1 cellular context compared by ENCODE assay signal in the genomic region with DNA sequence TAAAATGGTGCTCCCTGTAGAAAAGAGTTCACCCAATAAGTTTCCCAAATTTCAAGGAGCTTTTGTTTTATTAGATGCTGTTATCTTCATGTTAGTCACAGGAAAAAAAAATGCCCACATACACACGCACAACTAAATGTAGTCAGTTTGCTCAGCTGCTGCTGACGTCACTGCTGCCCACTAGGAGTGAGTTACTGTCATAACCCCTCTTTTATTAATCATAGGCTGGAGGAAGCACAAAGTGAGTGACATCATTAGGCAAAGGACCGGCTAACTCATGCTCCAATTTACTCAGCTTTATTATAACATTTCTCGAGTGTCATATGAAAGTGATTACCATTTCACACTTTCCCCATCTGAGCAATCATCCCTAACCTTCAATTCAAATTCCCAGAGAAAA.
TF ChIP-seq lines count a peak whose summit lies in the region.

No MANE protein-coding gene starts in this region.

TF ChIP-seq in HEK293, 187 proteins besides CTCF, POLR2A, EP300 and RAD21 (continued from another document):
- peak; percentile 63; the same call in 1 of the 2 replicates for TF ChIP-seq ZNF660 (tag by site-specific recombination; IDR thresholded peaks at IDR 0.05)
- no peak for TF ChIP-seq ZFP3 (tag by site-specific recombination; IDR thresholded peaks at IDR 0.05; ENCODE audit: low read depth)
- peak; percentile 64 for TF ChIP-seq FEZF1 (tag by site-specific recombination; IDR thresholded peaks at IDR 0.05)
- peak; percentile 62 for TF ChIP-seq ZNF366 (tag by site-specific recombination; conservative IDR thresholded peaks at IDR 0.05)
- TF ChIP-seq ZNF510 (tag by site-specific recombination; IDR thresholded peaks at IDR 0.05; ENCODE audit: insufficient replicate concordance) = no peak
- TF ChIP-seq, protein P1, sequence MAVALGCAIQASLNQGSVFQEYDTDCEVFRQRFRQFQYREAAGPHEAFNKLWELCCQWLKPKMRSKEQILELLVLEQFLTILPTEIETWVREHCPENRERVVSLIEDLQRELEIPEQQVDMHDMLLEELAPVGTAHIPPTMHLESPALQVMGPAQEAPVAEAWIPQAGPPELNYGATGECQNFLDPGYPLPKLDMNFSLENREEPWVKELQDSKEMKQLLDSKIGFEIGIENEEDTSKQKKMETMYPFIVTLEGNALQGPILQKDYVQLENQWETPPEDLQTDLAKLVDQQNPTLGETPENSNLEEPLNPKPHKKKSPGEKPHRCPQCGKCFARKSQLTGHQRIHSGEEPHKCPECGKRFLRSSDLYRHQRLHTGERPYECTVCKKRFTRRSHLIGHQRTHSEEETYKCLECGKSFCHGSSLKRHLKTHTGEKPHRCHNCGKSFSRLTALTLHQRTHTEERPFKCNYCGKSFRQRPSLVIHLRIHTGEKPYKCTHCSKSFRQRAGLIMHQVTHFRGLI (tag by site-specific recombination; IDR thresholded peaks at IDR 0.05) = no peak
- TF ChIP-seq, protein P2, sequence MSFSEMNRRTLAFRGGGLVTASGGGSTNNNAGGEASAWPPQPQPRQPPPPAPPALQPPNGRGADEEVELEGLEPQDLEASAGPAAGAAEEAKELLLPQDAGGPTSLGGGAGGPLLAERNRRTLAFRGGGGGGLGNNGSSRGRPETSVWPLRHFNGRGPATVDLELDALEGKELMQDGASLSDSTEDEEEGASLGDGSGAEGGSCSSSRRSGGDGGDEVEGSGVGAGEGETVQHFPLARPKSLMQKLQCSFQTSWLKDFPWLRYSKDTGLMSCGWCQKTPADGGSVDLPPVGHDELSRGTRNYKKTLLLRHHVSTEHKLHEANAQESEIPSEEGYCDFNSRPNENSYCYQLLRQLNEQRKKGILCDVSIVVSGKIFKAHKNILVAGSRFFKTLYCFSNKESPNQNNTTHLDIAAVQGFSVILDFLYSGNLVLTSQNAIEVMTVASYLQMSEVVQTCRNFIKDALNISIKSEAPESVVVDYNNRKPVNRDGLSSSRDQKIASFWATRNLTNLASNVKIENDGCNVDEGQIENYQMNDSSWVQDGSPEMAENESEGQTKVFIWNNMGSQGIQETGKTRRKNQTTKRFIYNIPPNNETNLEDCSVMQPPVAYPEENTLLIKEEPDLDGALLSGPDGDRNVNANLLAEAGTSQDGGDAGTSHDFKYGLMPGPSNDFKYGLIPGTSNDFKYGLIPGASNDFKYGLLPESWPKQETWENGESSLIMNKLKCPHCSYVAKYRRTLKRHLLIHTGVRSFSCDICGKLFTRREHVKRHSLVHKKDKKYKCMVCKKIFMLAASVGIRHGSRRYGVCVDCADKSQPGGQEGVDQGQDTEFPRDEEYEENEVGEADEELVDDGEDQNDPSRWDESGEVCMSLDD (tag by site-specific recombination; IDR thresholded peaks at IDR 0.05) = no peak
- TF ChIP-seq ZEB2 (tag by site-specific recombination; IDR thresholded peaks at IDR 0.05) = peak; percentile 83; the same call in 1 of the 2 replicates
- peak; percentile 38; the same call in 1 of the 2 replicates for TF ChIP-seq ZNF335 (tag by site-specific recombination; conservative IDR thresholded peaks at IDR 0.05)
- TF ChIP-seq ZNF302 (tag by site-specific recombination; IDR thresholded peaks at IDR 0.05; ENCODE audit: low read depth) = no peak
- no peak for TF ChIP-seq SETDB1 (IDR thresholded peaks at IDR 0.05; ENCODE audit: insufficient read length, low read length)
- TF ChIP-seq ZNF221 (tag by site-specific recombination; IDR thresholded peaks at IDR 0.05; ENCODE audit: borderline replicate concordance) = no peak
- TF ChIP-seq, protein P3, sequence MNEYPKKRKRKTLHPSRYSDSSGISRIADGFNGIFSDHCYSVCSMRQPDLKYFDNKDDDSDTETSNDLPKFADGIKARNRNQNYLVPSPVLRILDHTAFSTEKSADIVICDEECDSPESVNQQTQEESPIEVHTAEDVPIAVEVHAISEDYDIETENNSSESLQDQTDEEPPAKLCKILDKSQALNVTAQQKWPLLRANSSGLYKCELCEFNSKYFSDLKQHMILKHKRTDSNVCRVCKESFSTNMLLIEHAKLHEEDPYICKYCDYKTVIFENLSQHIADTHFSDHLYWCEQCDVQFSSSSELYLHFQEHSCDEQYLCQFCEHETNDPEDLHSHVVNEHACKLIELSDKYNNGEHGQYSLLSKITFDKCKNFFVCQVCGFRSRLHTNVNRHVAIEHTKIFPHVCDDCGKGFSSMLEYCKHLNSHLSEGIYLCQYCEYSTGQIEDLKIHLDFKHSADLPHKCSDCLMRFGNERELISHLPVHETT (tag by site-specific recombination; IDR thresholded peaks at IDR 0.05) = peak; percentile 47; the same call in 1 of the 2 replicates
- TF ChIP-seq ZNF624 (tag by site-specific recombination; IDR thresholded peaks at IDR 0.05) = no peak
- TF ChIP-seq, protein P4, sequence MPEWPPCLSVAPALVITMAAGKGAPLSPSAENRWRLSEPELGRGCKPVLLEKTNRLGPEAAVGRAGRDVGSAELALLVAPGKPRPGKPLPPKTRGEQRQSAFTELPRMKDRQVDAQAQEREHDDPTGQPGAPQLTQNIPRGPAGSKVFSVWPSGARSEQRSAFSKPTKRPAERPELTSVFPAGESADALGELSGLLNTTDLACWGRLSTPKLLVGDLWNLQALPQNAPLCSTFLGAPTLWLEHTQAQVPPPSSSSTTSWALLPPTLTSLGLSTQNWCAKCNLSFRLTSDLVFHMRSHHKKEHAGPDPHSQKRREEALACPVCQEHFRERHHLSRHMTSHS (tag by site-specific recombination; IDR thresholded peaks at IDR 0.05) = no peak
- peak; percentile 34; the same call in 1 of the 2 replicates for TF ChIP-seq OSR2 (tag by site-specific recombination; IDR thresholded peaks at IDR 0.05)
- TF ChIP-seq ZNF549 (tag by site-specific recombination; IDR thresholded peaks at IDR 0.05) = no peak
- TF ChIP-seq, protein P5, sequence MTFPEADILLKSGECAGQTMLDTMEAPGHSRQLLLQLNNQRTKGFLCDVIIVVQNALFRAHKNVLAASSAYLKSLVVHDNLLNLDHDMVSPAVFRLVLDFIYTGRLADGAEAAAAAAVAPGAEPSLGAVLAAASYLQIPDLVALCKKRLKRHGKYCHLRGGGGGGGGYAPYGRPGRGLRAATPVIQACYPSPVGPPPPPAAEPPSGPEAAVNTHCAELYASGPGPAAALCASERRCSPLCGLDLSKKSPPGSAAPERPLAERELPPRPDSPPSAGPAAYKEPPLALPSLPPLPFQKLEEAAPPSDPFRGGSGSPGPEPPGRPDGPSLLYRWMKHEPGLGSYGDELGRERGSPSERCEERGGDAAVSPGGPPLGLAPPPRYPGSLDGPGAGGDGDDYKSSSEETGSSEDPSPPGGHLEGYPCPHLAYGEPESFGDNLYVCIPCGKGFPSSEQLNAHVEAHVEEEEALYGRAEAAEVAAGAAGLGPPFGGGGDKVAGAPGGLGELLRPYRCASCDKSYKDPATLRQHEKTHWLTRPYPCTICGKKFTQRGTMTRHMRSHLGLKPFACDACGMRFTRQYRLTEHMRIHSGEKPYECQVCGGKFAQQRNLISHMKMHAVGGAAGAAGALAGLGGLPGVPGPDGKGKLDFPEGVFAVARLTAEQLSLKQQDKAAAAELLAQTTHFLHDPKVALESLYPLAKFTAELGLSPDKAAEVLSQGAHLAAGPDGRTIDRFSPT (tag by site-specific recombination; IDR thresholded peaks at IDR 0.05) = peak; percentile 42; the same call in 1 of the 2 replicates
- TF ChIP-seq, protein P6, sequence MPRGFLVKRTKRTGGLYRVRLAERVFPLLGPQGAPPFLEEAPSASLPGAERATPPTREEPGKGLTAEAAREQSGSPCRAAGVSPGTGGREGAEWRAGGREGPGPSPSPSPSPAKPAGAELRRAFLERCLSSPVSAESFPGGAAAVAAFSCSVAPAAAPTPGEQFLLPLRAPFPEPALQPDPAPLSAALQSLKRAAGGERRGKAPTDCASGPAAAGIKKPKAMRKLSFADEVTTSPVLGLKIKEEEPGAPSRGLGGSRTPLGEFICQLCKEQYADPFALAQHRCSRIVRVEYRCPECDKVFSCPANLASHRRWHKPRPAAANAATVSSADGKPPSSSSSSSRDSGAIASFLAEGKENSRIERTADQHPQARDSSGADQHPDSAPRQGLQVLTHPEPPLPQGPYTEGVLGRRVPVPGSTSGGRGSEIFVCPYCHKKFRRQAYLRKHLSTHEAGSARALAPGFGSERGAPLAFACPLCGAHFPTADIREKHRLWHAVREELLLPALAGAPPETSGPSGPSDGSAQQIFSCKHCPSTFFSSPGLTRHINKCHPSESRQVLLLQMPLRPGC (tag by site-specific recombination; IDR thresholded peaks at IDR 0.05) = peak; percentile 81
- peak; percentile 92 for TF ChIP-seq ZNF629 (tag by site-specific recombination; IDR thresholded peaks at IDR 0.05)
- 0 out of 2 replicates have a peak, but pooled peaks have one; percentile 19 for TF ChIP-seq ZNF394 (tag by site-specific recombination; IDR thresholded peaks at IDR 0.05; ENCODE audit: borderline replicate concordance)
- TF ChIP-seq, protein P7, sequence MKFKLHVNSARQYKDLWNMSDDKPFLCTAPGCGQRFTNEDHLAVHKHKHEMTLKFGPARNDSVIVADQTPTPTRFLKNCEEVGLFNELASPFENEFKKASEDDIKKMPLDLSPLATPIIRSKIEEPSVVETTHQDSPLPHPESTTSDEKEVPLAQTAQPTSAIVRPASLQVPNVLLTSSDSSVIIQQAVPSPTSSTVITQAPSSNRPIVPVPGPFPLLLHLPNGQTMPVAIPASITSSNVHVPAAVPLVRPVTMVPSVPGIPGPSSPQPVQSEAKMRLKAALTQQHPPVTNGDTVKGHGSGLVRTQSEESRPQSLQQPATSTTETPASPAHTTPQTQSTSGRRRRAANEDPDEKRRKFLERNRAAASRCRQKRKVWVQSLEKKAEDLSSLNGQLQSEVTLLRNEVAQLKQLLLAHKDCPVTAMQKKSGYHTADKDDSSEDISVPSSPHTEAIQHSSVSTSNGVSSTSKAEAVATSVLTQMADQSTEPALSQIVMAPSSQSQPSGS (tag by site-specific recombination; IDR thresholded peaks at IDR 0.05; ENCODE audit: low read depth) = peak; percentile 93
- TF ChIP-seq SP7 (tag by site-specific recombination; IDR thresholded peaks at IDR 0.05) = peak; percentile 85
- TF ChIP-seq IKZF3 (tag by site-specific recombination; IDR thresholded peaks at IDR 0.05) = 0 out of 2 replicates have a peak, but pooled peaks have one; percentile 9
- 0 out of 2 replicates have a peak, but pooled peaks have one; percentile 17 for TF ChIP-seq PRDM1 (tag by site-specific recombination; IDR thresholded peaks at IDR 0.05)
- TF ChIP-seq ZSCAN23 (tag by site-specific recombination; IDR thresholded peaks at IDR 0.05) = 0 out of 2 replicates have a peak, but pooled peaks have one; percentile 35
- TF ChIP-seq ZNF24 (tag by site-specific recombination; IDR thresholded peaks at IDR 0.05) = no peak
- TF ChIP-seq, protein P8, sequence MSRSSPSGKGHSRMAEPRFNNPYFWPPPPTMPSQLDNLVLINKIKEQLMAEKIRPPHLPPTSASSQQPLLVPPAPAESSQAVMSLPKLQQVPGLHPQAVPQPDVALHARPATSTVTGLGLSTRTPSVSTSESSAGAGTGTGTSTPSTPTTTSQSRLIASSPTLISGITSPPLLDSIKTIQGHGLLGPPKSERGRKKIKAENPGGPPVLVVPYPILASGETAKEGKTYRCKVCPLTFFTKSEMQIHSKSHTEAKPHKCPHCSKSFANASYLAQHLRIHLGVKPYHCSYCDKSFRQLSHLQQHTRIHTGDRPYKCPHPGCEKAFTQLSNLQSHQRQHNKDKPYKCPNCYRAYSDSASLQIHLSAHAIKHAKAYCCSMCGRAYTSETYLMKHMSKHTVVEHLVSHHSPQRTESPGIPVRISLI (tag by site-specific recombination; IDR thresholded peaks at IDR 0.05) = peak; percentile 86
